Comparison of ENCODE assay signal across 15 cellular contexts in the genomic region with DNA sequence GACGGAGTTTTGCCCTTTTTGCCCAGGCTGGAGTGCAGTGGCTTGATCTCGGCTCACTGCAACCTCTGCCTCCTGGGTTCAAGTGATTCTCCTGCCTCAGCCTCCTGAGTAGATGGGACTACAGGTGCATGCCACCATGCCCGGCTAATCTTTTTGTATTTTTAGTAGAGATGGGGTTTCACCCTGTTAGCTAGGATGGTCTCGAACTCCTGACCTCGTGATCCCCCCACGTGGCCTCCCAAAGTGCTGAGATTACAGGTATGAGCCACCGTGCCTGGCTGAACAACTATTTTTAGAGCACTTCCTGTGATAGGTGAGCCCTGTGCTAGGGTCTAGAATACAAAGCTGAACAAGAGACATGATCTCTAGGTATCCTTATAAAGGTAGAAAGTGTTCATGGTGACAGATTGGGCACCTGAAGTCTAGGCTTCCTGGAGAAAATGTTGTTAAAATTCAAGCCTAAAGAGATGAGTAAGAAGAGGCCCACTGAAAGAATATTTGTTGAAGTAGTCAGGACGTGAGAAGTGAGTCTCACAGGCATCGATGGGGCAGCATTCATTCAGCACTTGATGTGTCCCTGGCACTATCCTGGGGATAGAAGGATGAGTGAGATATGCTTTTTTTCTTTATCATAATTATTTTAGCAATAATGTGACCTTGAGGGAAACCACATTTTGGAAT. TPM values are rescaled to one million over a fixed set of nuclear protein-coding genes. Genes with fewer than 3 reads are reported as not detected.
DNase-seq lines count a peak whose midpoint lies in the region; ATAC-seq and TF ChIP-seq lines count a peak whose summit lies in the region.
"Had no signal": no experiment of that assay in that cellular context is flagged by ENCODE, and none has a peak within 500 bp of the region (broad histone marks: within the 10 kb centered on the region; RNA-seq: fewer than 3 reads in every experiment).

No MANE protein-coding gene starts in this region.

- H3K4me3 Mint-ChIP-seq in activated T-cell treated with anti-CD3 and anti-CD28 coated beads, Interleukin-2, amount 50 U/mL, for 24 hours, result no peak overlapping the region
- no peak overlapping the region for H3K4me3 Mint-ChIP-seq in stimulated activated memory B cell treated with anti-CD40 and anti-IgM and Interleukin-4, amounts not matched to agents 10 μg/mL and 1 μg/mL and 100 μg/mL, for 72 hours

- H3K36me3 ChIP-seq in KMS-11 (ENCODE audit: insufficient read depth), result no peaks in the 10 kb centered on the region

- peaks cover 72% of the 10 kb centered on the region for H3K79me2 ChIP-seq in KMS-11 (ENCODE audit: insufficient read depth, low read depth)

- peak overlapping the region; percentile 78 for H3K27ac Mint-ChIP-seq in activated T-cell treated with anti-CD3 and anti-CD28 coated beads, Interleukin-2, amount 50 U/mL, for 24 hours
- H3K27ac Mint-ChIP-seq in stimulated activated memory B cell treated with anti-CD40 and anti-IgM and Interleukin-4, amounts not matched to agents 10 μg/mL and 1 μg/mL and 100 μg/mL, for 72 hours, result peak overlapping the region; percentile 64

- no peak for DNase-seq in activated T-cell treated with anti-CD3 and anti-CD28 coated beads, Interleukin-2, amount 50 U/mL, for 24 hours
- no peak for DNase-seq in activated T-cell treated with anti-CD3 and anti-CD28 coated beads, Interleukin-2, amount 50 U/mL, for 1 hour
- DNase-seq in choroid plexus epithelial cell (ENCODE audit: low read depth) (peak; percentile 49), cardiac septum (ENCODE audit: low spot score) (no peak), COLO668 (lab: John Stamatoyannopoulos, UW; ENCODE audit: unreplicated experiment) (no peak)
- DNase-seq: central memory CD4-positive, alpha-beta T cell; DND-41; kidney glomerular epithelial cell; NCI-H1436; NCI-H524; testis had no signal

- intact Hi-C loops in cardiac septum (cut with DNase I), result loop anchor here (10.0 kb wide), 2 partner anchors 343 to 1613 kb away; a partner anchor contains a TSS

- H3K27me3 ChIP-seq in KMS-11 (ENCODE audit: insufficient read depth, low read depth), result no peaks in the 10 kb centered on the region
- H3K27me3 ChIP-seq: testis had no signal

- no peak overlapping the region for H3K9ac ChIP-seq in KMS-11

- peaks cover 49% of the 10 kb centered on the region for H3K4me1 Mint-ChIP-seq in activated T-cell treated with anti-CD3 and anti-CD28 coated beads, Interleukin-2, amount 50 U/mL, for 24 hours (ENCODE audit: low read depth)
- H3K4me1 Mint-ChIP-seq in stimulated activated memory B cell treated with anti-CD40 and anti-IgM and Interleukin-4, amounts not matched to agents 10 μg/mL and 1 μg/mL and 100 μg/mL, for 72 hours, result peaks cover 40% of the 10 kb centered on the region

- H3K27ac ChIP-seq in KMS-11, result no peak overlapping the region

- TF ChIP-seq CTCF in KMS-11 (conservative IDR thresholded peaks at IDR 0.05; ENCODE audit: low read depth, low read length) (no peak), choroid plexus epithelial cell (conservative IDR thresholded peaks at IDR 0.05; ENCODE audit: low read depth, low read length) (no peak)

- H2AFZ ChIP-seq in KMS-11 (ENCODE audit: low read depth), result no peak overlapping the region

- peaks cover 18% of the 10 kb centered on the region for H3K36me3 Mint-ChIP-seq in activated T-cell treated with anti-CD3 and anti-CD28 coated beads, Interleukin-2, amount 50 U/mL, for 24 hours (ENCODE audit: low read depth)
- peaks cover 16% of the 10 kb centered on the region for H3K36me3 Mint-ChIP-seq in stimulated activated memory B cell treated with anti-CD40 and anti-IgM and Interleukin-4, amounts not matched to agents 10 μg/mL and 1 μg/mL and 100 μg/mL, for 72 hours

- no peak overlapping the region for H3K4me3 ChIP-seq in KMS-11 (IDR thresholded peaks at IDR 0.05; ENCODE audit: insufficient read depth, low read depth, low read length)
- no peak overlapping the region for H3K4me3 ChIP-seq in choroid plexus epithelial cell (ENCODE audit: low read depth, low read length)
- H3K4me3 ChIP-seq: K562, testis had no signal

- H3K4me1 ChIP-seq in KMS-11 (ENCODE audit: low read depth, poor library complexity, severe bottlenecking), result peaks cover 17% of the 10 kb centered on the region

- no peaks in the 10 kb centered on the region for H3K27me3 Mint-ChIP-seq in activated T-cell treated with anti-CD3 and anti-CD28 coated beads, Interleukin-2, amount 50 U/mL, for 24 hours
- H3K27me3 Mint-ChIP-seq in stimulated activated memory B cell treated with anti-CD40 and anti-IgM and Interleukin-4, amounts not matched to agents 10 μg/mL and 1 μg/mL and 100 μg/mL, for 72 hours, result no peaks in the 10 kb centered on the region

- H3K4me2 ChIP-seq in KMS-11, result peak overlapping the region; percentile 40; the same call in 1 of the 2 replicates

- H4K20me1 ChIP-seq in KMS-11 (ENCODE audit: insufficient read depth), result no peaks in the 10 kb centered on the region

- H3K9me3 Mint-ChIP-seq in activated T-cell treated with anti-CD3 and anti-CD28 coated beads, Interleukin-2, amount 50 U/mL, for 24 hours, result no peaks in the 10 kb centered on the region
- peaks cover 4% of the 10 kb centered on the region for H3K9me3 Mint-ChIP-seq in stimulated activated memory B cell treated with anti-CD40 and anti-IgM and Interleukin-4, amounts not matched to agents 10 μg/mL and 1 μg/mL and 100 μg/mL, for 72 hours

- no peak for ATAC-seq in stimulated activated memory B cell treated with anti-CD40 and anti-IgM and Interleukin-4, amounts not matched to agents 10 μg/mL and 1 μg/mL and 100 μg/mL, for 72 hours
- ATAC-seq in HG03432 (IDR thresholded peaks at IDR 0.05; ENCODE audit: unreplicated experiment), result no peak
- ATAC-seq: K562 had no signal

RNA-seq across cellular contexts. Expression of a gene that starts 5.0 kb away (rescaled TPM):
- total RNA-seq in cardiac septum, result 12.7 TPM
